Comparison of ENCODE assay signal across 8 cellular contexts in genomic region chr3:73624363-73625123, GRCh38. TPM values are rescaled to one million over a fixed set of nuclear protein-coding genes. Genes with fewer than 3 reads are reported as not detected.
A peak's percentile ranks its signal among the peaks of the same experiment; 100 is the strongest.
DNase-seq lines count a peak whose midpoint lies in the region; ATAC-seq, FAIRE-seq and TF ChIP-seq lines count a peak whose summit lies in the region.

PDZRN3 (minus strand) TSS chr3:73624941.

- H3K9me3 Mint-ChIP-seq in activated naive CD4-positive, alpha-beta T cell treated with anti-CD3 and anti-CD28 coated beads, Interleukin-2, amount 10 ng/mL, durations not matched to agents 7 days and 5 days, result no peaks in the 10 kb centered on the region

- TF ChIP-seq EP300 in gastroesophageal sphincter (IDR thresholded peaks at IDR 0.05), result no peak

- H2AFZ ChIP-seq in neuronal stem cell (ENCODE audit: low read length), result peak within 1 kb of the TSS; percentile 99

- H3K4me3 Mint-ChIP-seq in activated naive CD4-positive, alpha-beta T cell treated with anti-CD3 and anti-CD28 coated beads, Interleukin-2, amount 10 ng/mL, durations not matched to agents 7 days and 5 days, result no peak within 1 kb of the TSS

- H3K9me3 ChIP-seq in gastroesophageal sphincter, result no peaks in the 10 kb centered on the region
- H3K9me3 ChIP-seq in neuronal stem cell (replicated peaks in 1 of 2; ENCODE audit: control insufficient read depth in 2 of 2, insufficient read depth in 1 of 2, low read depth in 1 of 2, low read length in 2 of 2), result no peaks in the 10 kb centered on the region

- H3K27me3 Mint-ChIP-seq in activated naive CD4-positive, alpha-beta T cell treated with anti-CD3 and anti-CD28 coated beads, Interleukin-2, amount 10 ng/mL, durations not matched to agents 7 days and 5 days, result peaks cover 38% of the 10 kb centered on the region

- in situ Hi-C loops in G401 (cut with HindIII; ENCODE audit: low sequenced_read_pairs), result no loop called here

- H3K14ac ChIP-seq in neuronal stem cell (ENCODE audit: low read length), result peak within 1 kb of the TSS; percentile 40

- H2BK15ac ChIP-seq in neuronal stem cell (ENCODE audit: low read length), result no peak within 1 kb of the TSS

- H3K36me3 Mint-ChIP-seq in activated naive CD4-positive, alpha-beta T cell treated with anti-CD3 and anti-CD28 coated beads, Interleukin-2, amount 10 ng/mL, durations not matched to agents 7 days and 5 days, result no peaks in the 10 kb centered on the region

- no peaks in the 10 kb centered on the region for H3K79me1 ChIP-seq in neuronal stem cell (ENCODE audit: low read depth, low read length)

- H3K23ac ChIP-seq in neuronal stem cell (ENCODE audit: low read depth, low read length, poor library complexity), result peak within 1 kb of the TSS; percentile 14

- H3K4me3 ChIP-seq in gastroesophageal sphincter (peak within 1 kb of the TSS; percentile 78 to 95), neuronal stem cell (ENCODE audit: low read length in 2 of 2) (peak within 1 kb of the TSS; percentile 55 to 88)

- peak within 1 kb of the TSS; percentile 90 for H3K18ac ChIP-seq in neuronal stem cell (ENCODE audit: low read length)

- peaks cover 6% of the 10 kb centered on the region for H3K27me3 ChIP-seq in gastroesophageal sphincter
- no peaks in the 10 kb centered on the region for H3K27me3 ChIP-seq in neuronal stem cell (ENCODE audit: control insufficient read depth in 3 of 3, insufficient read depth in 3 of 3, low read depth in 1 of 3, low read length in 3 of 3)

- no peak within 1 kb of the TSS for H4K8ac ChIP-seq in neuronal stem cell (ENCODE audit: low read depth, low read length)

- peak within 1 kb of the TSS; percentile 97 for H3K4me2 ChIP-seq in neuronal stem cell (ENCODE audit: insufficient read depth, low read length, poor library complexity, severe bottlenecking)

- H3K4ac ChIP-seq in neuronal stem cell (ENCODE audit: low read length), result no peak within 1 kb of the TSS

- ATAC-seq in gastroesophageal sphincter, result peak; percentile 73
- ATAC-seq in HG03571 (IDR thresholded peaks at IDR 0.05; ENCODE audit: unreplicated experiment), result no peak

- H3K36me3 ChIP-seq in gastroesophageal sphincter (no peaks in the 10 kb centered on the region), neuronal stem cell (replicated peaks in 1 of 2; ENCODE audit: control insufficient read depth in 2 of 2, insufficient read depth in 2 of 2, low read length in 2 of 2) (peaks cover 0 to 9% of the 10 kb centered on the region in 2 donors)

- no peak within 1 kb of the TSS for H2AK5ac ChIP-seq in neuronal stem cell (ENCODE audit: low read depth, low read length)

- H3K4me1 ChIP-seq in gastroesophageal sphincter (peaks cover 4 to 47% (median 5%) of the 10 kb centered on the region in 3 donors), neuronal stem cell (ENCODE audit: control insufficient read depth in 2 of 2, insufficient read depth in 1 of 2, low read depth in 1 of 2, low read length in 2 of 2) (peaks cover 10 to 28% of the 10 kb centered on the region in 2 donors)

- H3K27ac Mint-ChIP-seq in activated naive CD4-positive, alpha-beta T cell treated with anti-CD3 and anti-CD28 coated beads, Interleukin-2, amount 10 ng/mL, durations not matched to agents 7 days and 5 days, result no peak within 1 kb of the TSS

- H2BK12ac ChIP-seq in neuronal stem cell (ENCODE audit: low read length), result peak within 1 kb of the TSS; percentile 27

- CTCF ChIA-PET in activated naive CD4-positive, alpha-beta T cell treated with anti-CD3 and anti-CD28 coated beads, Interleukin-2, amount 10 ng/mL, durations not matched to agents 7 days and 5 days (lab: Charles Lee), result no interaction called here

- peak within 1 kb of the TSS; percentile 79 for H3K9ac ChIP-seq in neuronal stem cell (ENCODE audit: low read depth, low read length, poor library complexity)

- no CpG with 5 or more reads among the region's 99 CpGs for WGBS in gastroesophageal sphincter (ENCODE audit: low coverage in 1 of 2), 2 donors
- WGBS in neuronal stem cell (ENCODE audit: extremely low coverage in 2 of 2, insufficient read length in 2 of 2, insufficient replicate concordance in 1 of 2), 2 donors, result no CpG with 5 or more reads among the region's 99 CpGs

- no peak within 1 kb of the TSS for H4K91ac ChIP-seq in neuronal stem cell (ENCODE audit: low read depth, low read length, poor library complexity)

- peak; percentile 78 to 91 for TF ChIP-seq POLR2A in gastroesophageal sphincter (IDR thresholded peaks at IDR 0.05)
- no peak for TF ChIP-seq POLR2A in GM12892 (IDR thresholded peaks at IDR 0.05; ENCODE audit: low read depth, low read length)

- no peak within 1 kb of the TSS for H2BK120ac ChIP-seq in neuronal stem cell (ENCODE audit: low read depth, low read length)

- peak in 2 of 4 experiments; percentile 1 to 7 for TF ChIP-seq CTCF in gastroesophageal sphincter (IDR thresholded peaks at IDR 0.05)

- peak within 1 kb of the TSS; percentile 76 to 97 (median 90) for H3K27ac ChIP-seq in gastroesophageal sphincter
- H3K27ac ChIP-seq in neuronal stem cell (replicated peaks; ENCODE audit: low read length), result no peak within 1 kb of the TSS

- DNase-seq in GM04504 (ENCODE audit: low read depth), result peak; percentile 59
- DNase-seq in SK-N-DZ (ENCODE audit: low spot score), result peak; percentile 79
- DNase-seq in neuronal stem cell (ENCODE audit: low spot score), result peak; percentile 69
- DNase-seq in G401 (ENCODE audit: low spot score), result no peak
- no peak for DNase-seq in activated naive CD4-positive, alpha-beta T cell treated with anti-CD3 and anti-CD28 coated beads, Interleukin-2, amount 10 ng/mL, durations not matched to agents 7 days and 5 days
- DNase-seq in GM12892 (ENCODE audit: insufficient read length), result no peak

- no peaks in the 10 kb centered on the region for H3K4me1 Mint-ChIP-seq in activated naive CD4-positive, alpha-beta T cell treated with anti-CD3 and anti-CD28 coated beads, Interleukin-2, amount 10 ng/mL, durations not matched to agents 7 days and 5 days

- no peak for FAIRE-seq in GM12892 (lab: Jason Lieb, UNC)

- H2BK5ac ChIP-seq in neuronal stem cell (ENCODE audit: low read length), result peak within 1 kb of the TSS; percentile 13

RNA-seq across cellular contexts. Expression of gene PDZRN3, which starts in this region (rescaled TPM):
- polyA plus RNA-seq in SK-N-DZ (2014; cell fraction: cytosol; rRNA removed), result 25.8 and 27.9 TPM in 2 replicates
- polyA plus RNA-seq in SK-N-DZ (2014; cell fraction: nucleus; rRNA removed), result 21.0 and 45.2 TPM in 2 replicates
- 100 to 1,000 TPM; 227 to 305 (median 265) TPM for total RNA-seq in gastroesophageal sphincter
- polyA plus RNA-seq in neuronal stem cell (2013, experiment 1 of 2), result 2.1 TPM
- 1.8 TPM for polyA plus RNA-seq in neuronal stem cell (2013, experiment 2 of 2)
- 0.14 TPM in 1 of 2 replicates, not detected in the other for total RNA-seq in G401 (2014; rRNA removed; shearing (Covaris generic))
- polyA plus RNA-seq in GM12892 (2012; ENCODE audit: missing spikeins), result not detected

Comparison
In these comparisons a context has a peak if more than half of its experiments do, and no peak if none do; other contexts are left out.
1. RNA of gene PDZRN3 (total RNA-seq): 227 to 305 TPM in gastroesophageal sphincter; 0.14 TPM in G401; every median in the first group is over 100 times any median in the second.
2. DNase-seq: peak in GM04504 (single experiment), SK-N-DZ (single experiment) and neuronal stem cell (single experiment); none in G401 (single experiment), activated naive CD4-positive, alpha-beta T cell treated with anti-CD3 and anti-CD28 coated beads, Interleukin-2, amount 10 ng/mL, durations not matched to agents 7 days and 5 days (single experiment) and GM12892 (single experiment).